In genomic region chr12:124088232-124088907, GRCh38 we compare ENCODE assay signal across 1 cellular context.
TF ChIP-seq lines count a peak whose summit lies in the region.

No MANE protein-coding gene starts in this region.

TF ChIP-seq in GM23338, 12 proteins besides CTCF, POLR2A, EP300 and RAD21 (continued from another document):
- no peak for TF ChIP-seq ZNF114 (CRISPR knock-in tag; IDR thresholded peaks at IDR 0.05)
- TF ChIP-seq POLR2AphosphoS5 (IDR thresholded peaks at IDR 0.05; ENCODE audit: low read depth), result no peak
- TF ChIP-seq EZH2 (IDR thresholded peaks at IDR 0.05; ENCODE audit: low read depth, unreplicated experiment), result no peak
- no peak for TF ChIP-seq CREB1 (CRISPR knock-in tag; IDR thresholded peaks at IDR 0.05; ENCODE audit: low read depth)
- no peak for TF ChIP-seq REST (IDR thresholded peaks at IDR 0.05; ENCODE audit: unreplicated experiment)
- TF ChIP-seq ZNF331 (CRISPR knock-in tag; IDR thresholded peaks at IDR 0.05; ENCODE audit: low read depth), result no peak
